In genomic region chr1:204923626-204924012, GRCh38 we compare ENCODE assay signal across 18 cellular contexts. TPM values are rescaled to one million over a fixed set of nuclear protein-coding genes. Genes with fewer than 3 reads are reported as not detected.
"Had no signal": no experiment of that assay in that cellular context is flagged by ENCODE, and none has a peak within 500 bp of the region (broad histone marks: within the 10 kb centered on the region; RNA-seq: fewer than 3 reads in every experiment).

No MANE protein-coding gene starts in this region.

- H3K4me1 Mint-ChIP-seq: stimulated activated naive CD8-positive, alpha-beta T cell treated with anti-CD3 and anti-CD28 coated beads, Interleukin-15, amount 100 ng/mL, for 72 hours had no signal

- H3K27ac ChIP-seq: ascending aorta, cardiac muscle cell, epithelial cell of prostate, ovary, skin epidermis, vagina had no signal

- FAIRE-seq: colon, islet of Langerhans had no signal

- H3K4me3 ChIP-seq: ascending aorta, cardiac muscle cell, ovary, skin epidermis, vagina had no signal

- H3K36me3 ChIP-seq: ascending aorta, cardiac muscle cell, ovary, vagina had no signal

- H3K27ac Mint-ChIP-seq: activated CD4-positive, alpha-beta memory T cell treated with anti-CD3 and anti-CD28 coated beads for 36 hours; activated naive CD8-positive, alpha-beta T cell treated with anti-CD3 and anti-CD28 coated beads for 36 hours; natural killer cell treated with Interleukin-12 subunit alpha and Interleukin-12 subunit beta and Interleukin-15 and Interleukin-18, amount 100 ng/mL, for 72 hours; stimulated activated naive CD8-positive, alpha-beta T cell treated with anti-CD3 and anti-CD28 coated beads, Interleukin-15, amount 100 ng/mL, for 72 hours; T-helper 2 cell treated with Interferon-gamma antibody and Interleukin-4, amounts not matched to agents 5 μg/mL and 100 μg/mL, for 36 hours had no signal

- H3K9me3 Mint-ChIP-seq: activated CD4-positive, alpha-beta memory T cell treated with anti-CD3 and anti-CD28 coated beads for 36 hours; activated naive CD8-positive, alpha-beta T cell treated with anti-CD3 and anti-CD28 coated beads for 36 hours; natural killer cell treated with Interleukin-12 subunit alpha and Interleukin-12 subunit beta and Interleukin-15 and Interleukin-18, amount 100 ng/mL, for 72 hours; stimulated activated naive CD8-positive, alpha-beta T cell treated with anti-CD3 and anti-CD28 coated beads, Interleukin-15, amount 100 ng/mL, for 72 hours; T-helper 2 cell treated with Interferon-gamma antibody and Interleukin-4, amounts not matched to agents 5 μg/mL and 100 μg/mL, for 36 hours had no signal

- ATAC-seq: natural killer cell treated with Interleukin-12 subunit alpha and Interleukin-12 subunit beta and Interleukin-15 and Interleukin-18, amount 100 ng/mL, for 72 hours; stimulated activated naive CD8-positive, alpha-beta T cell treated with anti-CD3 and anti-CD28 coated beads, Interleukin-15, amount 100 ng/mL, for 72 hours had no signal

- H3K9me3 ChIP-seq: ascending aorta, ovary, vagina had no signal

- H3K36me3 Mint-ChIP-seq: activated CD4-positive, alpha-beta memory T cell treated with anti-CD3 and anti-CD28 coated beads for 36 hours; activated naive CD8-positive, alpha-beta T cell treated with anti-CD3 and anti-CD28 coated beads for 36 hours; natural killer cell treated with Interleukin-12 subunit alpha and Interleukin-12 subunit beta and Interleukin-15 and Interleukin-18, amount 100 ng/mL, for 72 hours had no signal

- H3K27me3 ChIP-seq: ascending aorta, cardiac muscle cell, ovary, vagina had no signal

- H3K4me1 ChIP-seq: ascending aorta, vagina had no signal

- DNase-seq: activated CD4-positive, alpha-beta memory T cell treated with anti-CD3 and anti-CD28 coated beads for 36 hours; activated gamma-delta T cell treated with Interleukin-2 at 50 U/mL for 16 hours; activated naive CD8-positive, alpha-beta T cell treated with anti-CD3 and anti-CD28 coated beads for 36 hours; activated T-cell treated with anti-CD3 and anti-CD28 coated beads, Interleukin-2, amount 50 U/mL, for 48 hours; effector memory CD4-positive, alpha-beta T cell; mammary epithelial cell; ovary; stimulated activated CD4-positive, alpha-beta T cell treated with anti-CD3 and anti-CD28 coated beads, Interleukin-4, amount 100 ng/mL, for 4 hours; stimulated activated naive CD8-positive, alpha-beta T cell treated with anti-CD3 and anti-CD28 coated beads, Interleukin-15, amount 100 ng/mL, for 72 hours had no signal

- H3K4me3 Mint-ChIP-seq: activated CD4-positive, alpha-beta memory T cell treated with anti-CD3 and anti-CD28 coated beads for 36 hours; activated naive CD8-positive, alpha-beta T cell treated with anti-CD3 and anti-CD28 coated beads for 36 hours; natural killer cell treated with Interleukin-12 subunit alpha and Interleukin-12 subunit beta and Interleukin-15 and Interleukin-18, amount 100 ng/mL, for 72 hours; stimulated activated naive CD8-positive, alpha-beta T cell treated with anti-CD3 and anti-CD28 coated beads, Interleukin-15, amount 100 ng/mL, for 72 hours; T-helper 2 cell treated with Interferon-gamma antibody and Interleukin-4, amounts not matched to agents 5 μg/mL and 100 μg/mL, for 36 hours had no signal

RNA-seq across cellular contexts. Expression of gene NFASC, which starts 53.0 kb away (rescaled TPM):
- polyA plus RNA-seq: cardiac muscle cell had no signal
